8 cellular contexts compared by ENCODE assay signal in the genomic region with DNA sequence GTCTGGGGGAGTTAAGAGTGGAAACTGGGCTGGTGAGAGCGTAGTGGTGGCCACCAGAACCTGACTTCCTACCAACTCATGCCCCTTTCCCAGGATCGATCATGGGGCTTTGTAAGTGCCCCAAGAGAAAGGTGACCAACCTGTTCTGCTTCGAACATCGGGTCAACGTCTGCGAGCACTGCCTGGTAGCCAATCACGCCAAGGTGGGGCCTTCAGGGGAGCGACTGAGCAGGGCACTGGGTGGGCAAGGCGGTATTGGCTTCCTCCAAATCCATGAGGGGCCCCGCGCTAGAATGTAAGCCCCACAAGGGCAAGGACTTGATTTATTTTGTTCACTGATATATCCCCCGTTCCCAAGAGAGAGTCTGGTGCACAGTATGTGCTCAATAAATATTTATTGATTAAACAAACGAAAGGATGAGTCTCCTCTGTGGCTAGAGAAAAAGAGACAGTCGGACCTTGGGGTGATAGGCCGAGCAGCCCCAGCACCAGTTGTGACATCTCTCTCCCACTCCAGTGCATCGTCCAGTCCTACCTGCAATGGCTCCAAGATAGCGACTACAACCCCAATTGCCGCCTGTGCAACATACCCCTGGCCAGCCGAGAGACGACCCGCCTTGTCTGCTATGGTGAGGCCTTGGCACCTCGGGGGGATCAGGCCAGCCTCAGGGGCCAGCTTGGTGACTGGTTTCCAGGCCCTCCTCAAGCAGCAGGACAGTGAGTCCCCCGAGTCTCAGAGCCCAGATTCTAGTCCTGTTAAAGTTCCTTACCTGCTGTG. TPM values are rescaled to one million over a fixed set of nuclear protein-coding genes. Genes with fewer than 3 reads are reported as not detected.
A peak's percentile ranks its signal among the peaks of the same experiment; 100 is the strongest.
DNase-seq lines count a peak whose midpoint lies in the region; ATAC-seq, FAIRE-seq and TF ChIP-seq lines count a peak whose summit lies in the region.

No MANE protein-coding gene starts in this region.

- no peak overlapping the region for H3K23ac ChIP-seq in H1 (ENCODE audit: insufficient read length)

- no peaks in the 10 kb centered on the region for H3K9me3 ChIP-seq in H1 (ENCODE audit: insufficient read depth in 2 of 2, low read depth in 1 of 2, low read length in 1 of 2)

- H3K9ac ChIP-seq in H1 (replicated peaks in 1 of 4; ENCODE audit: extremely low read depth in 1 of 4, low read depth in 3 of 4, low read length in 3 of 4) = peak overlapping the region; percentile 34 to 90 (median 81)

- peaks cover 0 to 9% (median 4%) of the 10 kb centered on the region in 4 experiments; a peak in 5 of 7 replicates for H3K4me1 ChIP-seq in H1 (replicated peaks in 1 of 4; ENCODE audit: control insufficient read depth in 3 of 4, insufficient read depth in 4 of 4, low read length in 3 of 4)

- CTCF ChIA-PET in H1 (lab: Charles Lee; ENCODE audit: partially characterized antibody) = interaction anchor here (0.9 to 2.3 kb wide), 2 partner anchors 26 to 198 kb away, joined by 4 to 7 read pairs; no protein-coding TSS in a partner anchor

- H3K79me1 ChIP-seq in H1 (ENCODE audit: low read depth, low read length) = peaks cover 22% of the 10 kb centered on the region

- 0 out of 2 replicates have a peak overlapping the region, but pooled peaks have one; percentile 31 for H2BK15ac ChIP-seq in H1 (ENCODE audit: low read length)

- peak overlapping the region; percentile 97 for H3K27ac Mint-ChIP-seq in osteocyte (ENCODE audit: unreplicated experiment)

- peak overlapping the region; percentile 93 for H3K4me3 Mint-ChIP-seq in osteocyte (ENCODE audit: unreplicated experiment)

- no peak for ATAC-seq in GM19463 (IDR thresholded peaks at IDR 0.05; ENCODE audit: unreplicated experiment)

- peaks cover 18% of the 10 kb centered on the region for H3K36me3 Mint-ChIP-seq in osteocyte (ENCODE audit: unreplicated experiment)

- H2BK120ac ChIP-seq in H1 (replicated peaks; ENCODE audit: low read depth, low read length) = no peak overlapping the region

- H2AK5ac ChIP-seq in H1 (ENCODE audit: low read depth, low read length) = no peak overlapping the region

- POLR2A ChIA-PET in H1 (lab: Charles Lee; ENCODE audit: partially characterized antibody) = interaction anchor here (0.7 to 16.8 kb wide), 6 partner anchors 11 to 43 kb away, joined by 3 to 230 read pairs (median 8); a partner anchor contains a TSS

- 58% methylated on average over 22 of the region's 23 CpGs; no CpG with 5 or more reads in 1 of the 2 experiments for WGBS in H1 (ENCODE audit: extremely low coverage in 1 of 2, insufficient coverage in 1 of 2, insufficient read length in 1 of 2, insufficient replicate concordance in 2 of 2, low coverage in 1 of 2, low lambda C conversion rate in 2 of 2, missing lambda C conversion rate in 1 of 2), 2 experiments

- H3K27me3 Mint-ChIP-seq in osteocyte (ENCODE audit: unreplicated experiment) = no peaks in the 10 kb centered on the region

- peaks cover 8% of the 10 kb centered on the region for H3K23me2 ChIP-seq in H1 (ENCODE audit: low read depth, low read length)

- peaks cover 0 to 4% of the 10 kb centered on the region in 2 experiments for H4K20me1 ChIP-seq in H1 (replicated peaks in 1 of 2; ENCODE audit: control insufficient read depth in 1 of 2, insufficient read depth in 2 of 2, low read length in 2 of 2)

- no peak overlapping the region for H3K18ac ChIP-seq in H1 (ENCODE audit: extremely low read depth, low read length)

- no peaks in the 10 kb centered on the region for H3K9me3 Mint-ChIP-seq in osteocyte (ENCODE audit: unreplicated experiment)

- peak overlapping the region; percentile 88 to 98 for H3K4me2 ChIP-seq in H1 (ENCODE audit: insufficient read depth in 1 of 2, low read depth in 2 of 2, low read length in 2 of 2)

- peak overlapping the region; percentile 84 for H3K27ac ChIP-seq in H1 (ENCODE audit: low read depth, low read length)

- no peak for TF ChIP-seq RAD21 in H1 (IDR thresholded peaks at IDR 0.05 in 1 of 2, conservative IDR thresholded peaks at IDR 0.05 in 1 of 2; ENCODE audit: low read depth in 2 of 2, low read length in 2 of 2)

- TF ChIP-seq CTCF in GM06990 (IDR thresholded peaks at IDR 0.05; ENCODE audit: insufficient read depth, low read length, poor library complexity, severe bottlenecking) (no peak), LNCaP clone FGC (IDR thresholded peaks at IDR 0.05; ENCODE audit: control insufficient read depth, extremely low read depth, insufficient read depth) (no peak), H1 (IDR thresholded peaks at IDR 0.05; ENCODE audit: control extremely low read depth in 1 of 3, insufficient read depth in 1 of 3, low read depth in 1 of 3, low read length in 3 of 3) (no peak), osteocyte (IDR thresholded peaks at IDR 0.05) (no peak)

- H3K79me2 ChIP-seq in H1 (ENCODE audit: control insufficient read depth in 1 of 2, insufficient read depth in 2 of 2, low read length in 2 of 2) = peaks cover 10 to 33% of the 10 kb centered on the region in 2 experiments

- peak overlapping the region; percentile 77; the same call in 1 of the 2 replicates for H2BK12ac ChIP-seq in H1 (ENCODE audit: low read depth, low read length)

- H2AFZ ChIP-seq in H1 (ENCODE audit: low read length) = 0 out of 2 replicates have a peak overlapping the region, but pooled peaks have one; percentile 8

- peak overlapping the region; percentile 90 for H2BK5ac ChIP-seq in H1 (ENCODE audit: low read depth, low read length)

- no peak overlapping the region for H2BK20ac ChIP-seq in H1 (ENCODE audit: low read length)

- no peak overlapping the region for H4K91ac ChIP-seq in H1 (replicated peaks; ENCODE audit: insufficient read length, low read length)

- TF ChIP-seq POLR2A in H1 (IDR thresholded peaks at IDR 0.05; ENCODE audit: control extremely low read depth in 1 of 2, low read depth in 2 of 2, low read length in 2 of 2) = no peak

- peak overlapping the region; percentile 45 for H4K5ac ChIP-seq in H1 (ENCODE audit: insufficient read length, low read depth, low read length)

- DNase-seq in GM06990 (ENCODE audit: extremely low read depth, insufficient read length) = no peak
- no peak for DNase-seq in LNCaP clone FGC (ENCODE audit: low read depth)
- DNase-seq in H1 (ENCODE audit: low read depth in 1 of 2, low spot score in 2 of 2) = no peak
- DNase-seq in osteocyte (ENCODE audit: extremely low spot score, unreplicated experiment) = no peak
- DNase-seq in cerebellar nuclear complex (lab: John Stamatoyannopoulos, UW) = no peak
- DNase-seq in HK-2 (ENCODE audit: unreplicated experiment) = no peak
- no peak for DNase-seq in COLO829 (ENCODE audit: low spot score)

- FAIRE-seq in H1 (lab: Jason Lieb, UNC) = no peak

- 0 out of 2 replicates have a peak overlapping the region, but pooled peaks have one; percentile 77 for H4K8ac ChIP-seq in H1 (ENCODE audit: extremely low read depth, insufficient read depth, low read length)

- peak overlapping the region; percentile 73 for H3K4me3 ChIP-seq in GM06990 (replicated peaks; ENCODE audit: low read depth, low read length)
- peak overlapping the region; percentile 99 for H3K4me3 ChIP-seq in LNCaP clone FGC (ENCODE audit: low read depth, low read length)
- peak overlapping the region; percentile 92 to 99 (median 98) for H3K4me3 ChIP-seq in H1 (ENCODE audit: extremely low read depth in 1 of 4, insufficient read depth in 2 of 4, low read depth in 3 of 4, low read length in 4 of 4)

- H3K27me3 ChIP-seq in GM06990 (replicated peaks; ENCODE audit: control insufficient read depth, insufficient read depth, low read length) = no peaks in the 10 kb centered on the region
- no peaks in the 10 kb centered on the region for H3K27me3 ChIP-seq in H1 (replicated peaks in 1 of 4; ENCODE audit: control insufficient read depth in 3 of 4, extremely low read depth in 1 of 4, insufficient read depth in 3 of 4, low read length in 3 of 4)

- peaks cover 29% of the 10 kb centered on the region for H3K36me3 ChIP-seq in GM06990 (ENCODE audit: control insufficient read depth, insufficient read depth, low read length)
- H3K36me3 ChIP-seq in H1 (ENCODE audit: control insufficient read depth in 2 of 4, insufficient read depth in 4 of 4, low read length in 3 of 4) = peaks cover 14 to 29% (median 24%) of the 10 kb centered on the region in 4 experiments

- H3K4me1 Mint-ChIP-seq in osteocyte (ENCODE audit: unreplicated experiment) = peaks cover 31% of the 10 kb centered on the region

- H3K4ac ChIP-seq in H1 (replicated peaks; ENCODE audit: insufficient read length, low read depth, low read length) = peak overlapping the region; percentile 27

- H3K56ac ChIP-seq in H1 (replicated peaks; ENCODE audit: insufficient read length, low read depth, low read length) = peak overlapping the region; percentile 35

- H3K14ac ChIP-seq in H1 (ENCODE audit: insufficient read length) = no peak overlapping the region

- TF ChIP-seq EP300 in H1 (IDR thresholded peaks at IDR 0.05; ENCODE audit: borderline replicate concordance in 1 of 2, low read depth in 2 of 2, low read length in 2 of 2) = no peak

RNA-seq across cellular contexts. Expression of a gene that starts 0.8 kb away (rescaled TPM):
- 21.4 and 21.5 TPM in 2 replicates for total RNA-seq in H1 (2021; fragmentation: NEBNext Ultra II Directional; extraction: Animal tissue kit (Norgen Biotek cat#: 25700))
- 76.8 and 103 TPM in 2 replicates for polyA plus RNA-seq in H1 (2011; rRNA removed)
- 34.0 TPM for polyA plus RNA-seq in H1 (2011; cell fraction: cytosol; rRNA removed)
- 53.5 TPM for polyA plus RNA-seq in H1 (2011; cell fraction: nucleus; rRNA removed)
- 18.1 to 31.4 TPM (median 28.3 TPM) in 4 replicates for polyA plus RNA-seq in H1 (2012, experiment 1 of 2)
- 36.8 TPM for polyA plus RNA-seq in H1 (2012, experiment 2 of 2)
- 29.6 TPM for polyA plus RNA-seq in H1 (2013, experiment 1 of 2)
- polyA plus RNA-seq in H1 (2013, experiment 2 of 2) = 26.8 TPM
- polyA minus RNA-seq in H1 (2011; rRNA and poly(A)+ RNA removed) = 20.3 and 23.4 TPM in 2 replicates
- polyA minus RNA-seq in H1 (2011; cell fraction: cytosol; rRNA and poly(A)+ RNA removed) = 13.9 TPM
- polyA minus RNA-seq in H1 (2011; cell fraction: nucleus; rRNA and poly(A)+ RNA removed) = 21.1 TPM
- 49.5 and 55.3 TPM in 2 replicates for total RNA-seq in osteocyte

RNA-seq across cellular contexts. Expression of a gene that starts 0.9 kb away (rescaled TPM):
- total RNA-seq in H1 (2021; fragmentation: NEBNext Ultra II Directional; extraction: Animal tissue kit (Norgen Biotek cat#: 25700)) = 87.0 and 90.0 TPM in 2 replicates
- polyA plus RNA-seq in H1 (2011; rRNA removed) = 39.2 and 53.7 TPM in 2 replicates
- 60.2 TPM for polyA plus RNA-seq in H1 (2011; cell fraction: cytosol; rRNA removed)
- polyA plus RNA-seq in H1 (2011; cell fraction: nucleus; rRNA removed) = 77.0 TPM
- polyA plus RNA-seq in H1 (2012, experiment 1 of 2) = 76.4 to 81.1 TPM (median 78.9 TPM) in 4 replicates
- polyA plus RNA-seq in H1 (2012, experiment 2 of 2) = 74.2 TPM
- 48.2 TPM for polyA plus RNA-seq in H1 (2013, experiment 1 of 2)
- polyA plus RNA-seq in H1 (2013, experiment 2 of 2) = 49.9 TPM
- polyA minus RNA-seq in H1 (2011; rRNA and poly(A)+ RNA removed) = 35.7 and 48.7 TPM in 2 replicates
- polyA minus RNA-seq in H1 (2011; cell fraction: cytosol; rRNA and poly(A)+ RNA removed) = 26.7 TPM
- 34.7 TPM for polyA minus RNA-seq in H1 (2011; cell fraction: nucleus; rRNA and poly(A)+ RNA removed)
- total RNA-seq in osteocyte = 6.0 and 7.1 TPM in 2 replicates

RNA-seq across cellular contexts. Expression of a gene that starts 11.2 kb away (rescaled TPM):
- total RNA-seq in H1 (2021; fragmentation: NEBNext Ultra II Directional; extraction: Animal tissue kit (Norgen Biotek cat#: 25700)) = 97.4 and 108 TPM in 2 replicates
- polyA plus RNA-seq in H1 (2011; rRNA removed) = 142 and 193 TPM in 2 replicates
- 143 TPM for polyA plus RNA-seq in H1 (2011; cell fraction: cytosol; rRNA removed)
- 268 TPM for polyA plus RNA-seq in H1 (2011; cell fraction: nucleus; rRNA removed)
- 70.1 to 114 TPM (median 112 TPM) in 4 replicates for polyA plus RNA-seq in H1 (2012, experiment 1 of 2)
- polyA plus RNA-seq in H1 (2012, experiment 2 of 2) = 116 TPM
- polyA plus RNA-seq in H1 (2013, experiment 1 of 2) = 43.6 TPM
- polyA plus RNA-seq in H1 (2013, experiment 2 of 2) = 40.8 TPM
- polyA minus RNA-seq in H1 (2011; rRNA and poly(A)+ RNA removed) = 146 and 170 TPM in 2 replicates
- 231 TPM for polyA minus RNA-seq in H1 (2011; cell fraction: cytosol; rRNA and poly(A)+ RNA removed)
- polyA minus RNA-seq in H1 (2011; cell fraction: nucleus; rRNA and poly(A)+ RNA removed) = 108 TPM
- 122 and 127 TPM in 2 replicates for total RNA-seq in osteocyte

RNA-seq across cellular contexts. Expression of a gene that starts 26.4 kb away (rescaled TPM):
- total RNA-seq in H1 (2021; fragmentation: NEBNext Ultra II Directional; extraction: Animal tissue kit (Norgen Biotek cat#: 25700)) = 7.5 and 8.1 TPM in 2 replicates
- 9.9 and 12.6 TPM in 2 replicates for polyA plus RNA-seq in H1 (2011; rRNA removed)
- polyA plus RNA-seq in H1 (2011; cell fraction: cytosol; rRNA removed) = 11.1 TPM
- 29.3 TPM for polyA plus RNA-seq in H1 (2011; cell fraction: nucleus; rRNA removed)
- 7.0 to 9.4 TPM (median 7.7 TPM) in 4 replicates for polyA plus RNA-seq in H1 (2012, experiment 1 of 2)
- 6.5 TPM for polyA plus RNA-seq in H1 (2012, experiment 2 of 2)
- polyA plus RNA-seq in H1 (2013, experiment 1 of 2) = 3.9 TPM
- polyA plus RNA-seq in H1 (2013, experiment 2 of 2) = 3.5 TPM
- 2.7 and 9.6 TPM in 2 replicates for polyA minus RNA-seq in H1 (2011; rRNA and poly(A)+ RNA removed)
- 2.8 TPM for polyA minus RNA-seq in H1 (2011; cell fraction: cytosol; rRNA and poly(A)+ RNA removed)
- 3.5 TPM for polyA minus RNA-seq in H1 (2011; cell fraction: nucleus; rRNA and poly(A)+ RNA removed)
- not detected in 2 replicates for total RNA-seq in osteocyte

RNA-seq across cellular contexts. Expression of a gene that starts 26.9 kb away (rescaled TPM):
- total RNA-seq in H1 (2021; fragmentation: NEBNext Ultra II Directional; extraction: Animal tissue kit (Norgen Biotek cat#: 25700)) = 40.1 and 42.4 TPM in 2 replicates
- polyA plus RNA-seq in H1 (2011; rRNA removed) = 96.0 and 141 TPM in 2 replicates
- polyA plus RNA-seq in H1 (2011; cell fraction: cytosol; rRNA removed) = 91.8 TPM
- polyA plus RNA-seq in H1 (2011; cell fraction: nucleus; rRNA removed) = 166 TPM
- 34.5 to 52.8 TPM (median 48.8 TPM) in 4 replicates for polyA plus RNA-seq in H1 (2012, experiment 1 of 2)
- 89.3 TPM for polyA plus RNA-seq in H1 (2012, experiment 2 of 2)
- 55.6 TPM for polyA plus RNA-seq in H1 (2013, experiment 1 of 2)
- polyA plus RNA-seq in H1 (2013, experiment 2 of 2) = 68.0 TPM
- polyA minus RNA-seq in H1 (2011; rRNA and poly(A)+ RNA removed) = 71.7 and 87.3 TPM in 2 replicates
- 47.7 TPM for polyA minus RNA-seq in H1 (2011; cell fraction: cytosol; rRNA and poly(A)+ RNA removed)
- polyA minus RNA-seq in H1 (2011; cell fraction: nucleus; rRNA and poly(A)+ RNA removed) = 73.1 TPM
- total RNA-seq in osteocyte = 13.6 and 18.3 TPM in 2 replicates

Comparison
In these comparisons a context has a peak if more than half of its experiments do, and no peak if none do; other contexts are left out.
1. RNA of a gene that starts 0.9 kb away (total RNA-seq): 87.0 to 90.0 TPM in H1; 6.0 to 7.1 TPM in osteocyte; every median in the first group is over 10 times any median in the second.
2. Peak in every context shown above with its lines, with median percentiles within 50 percentile points of each other: H3K4me3 ChIP-seq.